Comparison of ENCODE assay signal across 25 cellular contexts in the genomic region with DNA sequence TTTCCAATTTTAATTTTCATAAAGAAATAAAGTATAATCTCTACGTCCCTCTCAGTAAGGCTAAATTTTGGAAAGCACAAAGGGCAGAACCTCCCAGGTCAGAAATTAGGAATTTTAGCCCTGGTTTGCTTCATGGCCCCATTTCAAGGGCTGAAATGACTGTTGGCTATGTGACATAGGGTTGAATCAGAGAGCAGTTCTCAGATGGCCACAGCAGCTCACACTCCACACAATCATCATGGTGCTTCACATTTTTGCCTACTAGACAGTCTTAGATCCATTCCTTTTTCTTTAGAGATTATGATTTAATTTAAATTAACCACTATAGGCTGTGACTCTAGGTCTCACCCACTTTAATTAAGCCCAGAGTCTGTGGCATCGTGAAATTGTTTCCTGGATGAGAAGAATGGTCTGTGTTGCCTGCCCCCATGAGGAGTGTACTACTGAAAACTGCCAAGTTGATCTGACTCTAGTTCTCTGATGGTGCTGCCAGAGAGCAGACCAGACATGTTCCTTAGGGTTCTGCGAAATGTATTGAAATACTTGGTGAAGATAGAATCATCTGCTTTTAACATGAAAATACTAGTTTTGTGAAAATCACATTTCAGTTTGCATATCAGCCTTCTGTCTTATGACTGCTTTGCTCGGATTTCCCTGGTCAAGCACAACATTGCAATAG. TPM values are rescaled to one million over a fixed set of nuclear protein-coding genes. Genes with fewer than 3 reads are reported as not detected.
A peak's percentile ranks its signal among the peaks of the same experiment; 100 is the strongest.
DNase-seq lines count a peak whose midpoint lies in the region; ATAC-seq, FAIRE-seq and TF ChIP-seq lines count a peak whose summit lies in the region.
"Had no signal": no experiment of that assay in that cellular context is flagged by ENCODE, and none has a peak within 500 bp of the region (broad histone marks: within the 10 kb centered on the region; RNA-seq: fewer than 3 reads in every experiment).

No MANE protein-coding gene starts in this region.

- TF ChIP-seq CTCF in HepG2 (CRISPR knock-in tag; IDR thresholded peaks at IDR 0.05) (no peak), right lobe of liver (IDR thresholded peaks at IDR 0.05) (no peak), VCaP (conservative IDR thresholded peaks at IDR 0.05) (no peak), osteoblast (IDR thresholded peaks at IDR 0.05; ENCODE audit: extremely low read depth, low read depth, low read length) (no peak)

- in situ Hi-C loops in HepG2 (cut with HindIII; ENCODE audit: extremely low pct_ligation_motif_present, low pct_unique_long_range_greater_than_20kb): no loop called here

- H3K9me3 Mint-ChIP-seq in activated T-cell treated with anti-CD3 and anti-CD28 coated beads, Interleukin-2, amount 50 U/mL, for 24 hours: no peaks in the 10 kb centered on the region
- H3K9me3 Mint-ChIP-seq: CD4-positive, alpha-beta T cell; CD8-positive, alpha-beta memory T cell; GM23338; H9 had no signal

- TF ChIP-seq EP300 in HepG2 (IDR thresholded peaks at IDR 0.05; ENCODE audit: low read depth in 2 of 2, low read length in 2 of 2): no peak
- TF ChIP-seq EP300 in HepG2 (CRISPR knock-in tag; IDR thresholded peaks at IDR 0.05; ENCODE audit: borderline replicate concordance): no peak

- CTCF ChIA-PET in HepG2 (lab: Yijun Ruan, JAX; ENCODE audit: low intra/inter-chr PET ratio, low total read pairs): no interaction called here

- H3K79me2 ChIP-seq in HepG2 (ENCODE audit: insufficient read depth, low read length) (no peaks in the 10 kb centered on the region), osteoblast (ENCODE audit: insufficient read depth, low read length) (no peaks in the 10 kb centered on the region)

- intact Hi-C loops in HepG2 (cut with micrococcal nuclease; ENCODE audit: unreplicated experiment) (no loop called here), right lobe of liver (cut with DNase I) (no loop called here), aorta (cut with DNase I) (no loop called here)

- no TSS peak for BruUV-seq in HepG2 (replicated peaks; lab: Mats Ljungman, UMichigan)

- POLR2A ChIA-PET in HepG2 (lab: Yijun Ruan, JAX): no interaction called here

- H3K9me3 ChIP-seq in HepG2 (ENCODE audit: low read length) (no peaks in the 10 kb centered on the region), right lobe of liver (no peaks in the 10 kb centered on the region), osteoblast (ENCODE audit: low read depth, low read length) (no peaks in the 10 kb centered on the region), aorta (ENCODE audit: control insufficient read depth, low read length) (no peaks in the 10 kb centered on the region)

- 97% methylated on average over 4 of the region's 4 CpGs for WGBS in HepG2 (ENCODE audit: low lambda C conversion rate)
- WGBS in right lobe of liver (ENCODE audit: insufficient coverage, low coverage, low lambda C conversion rate, missing lambda C conversion rate): 90% methylated on average over 4 of the region's 4 CpGs
- 92 to 93% methylated on average over 4 of the region's 4 CpGs for WGBS in aorta, 2 donors

- TF ChIP-seq POLR2A in HepG2 (IDR thresholded peaks at IDR 0.05; ENCODE audit: insufficient read depth in 1 of 2, low read depth in 2 of 2, low read length in 2 of 2): no peak
- no peak for TF ChIP-seq POLR2A in right lobe of liver (IDR thresholded peaks at IDR 0.05)

- no peak overlapping the region for H3K4me2 ChIP-seq in HepG2 (ENCODE audit: low read depth, low read length)
- H3K4me2 ChIP-seq in osteoblast (ENCODE audit: insufficient read depth, low read length): no peak overlapping the region
- H3K4me2 ChIP-seq: BLaER1, GM23338 had no signal

- TF ChIP-seq RAD21 in HepG2 (CRISPR knock-in tag; IDR thresholded peaks at IDR 0.05): no peak

- ATAC-seq in HepG2 (no peak), right lobe of liver (no peak), aorta (ENCODE audit: low FRiP score) (peak; percentile 50), GM18868 (IDR thresholded peaks at IDR 0.05; ENCODE audit: unreplicated experiment) (no peak), HG03159 (IDR thresholded peaks at IDR 0.05; ENCODE audit: unreplicated experiment) (no peak)
- ATAC-seq: GM23338, HCT116 had no signal

- H3K36me3 Mint-ChIP-seq in activated T-cell treated with anti-CD3 and anti-CD28 coated beads, Interleukin-2, amount 50 U/mL, for 24 hours (ENCODE audit: low read depth): peaks cover 76% of the 10 kb centered on the region

- H2AFZ ChIP-seq in HepG2 (ENCODE audit: low read length) (no peak overlapping the region), osteoblast (ENCODE audit: low read length) (no peak overlapping the region)
- H2AFZ ChIP-seq: GM23338 had no signal

- peaks cover 2 to 19% of the 10 kb centered on the region in 2 experiments; a peak in 3 of 5 replicates for H3K36me3 ChIP-seq in HepG2 (replicated peaks in 1 of 2; ENCODE audit: control insufficient read depth in 1 of 2, insufficient read depth in 2 of 2, low read length in 2 of 2)
- H3K36me3 ChIP-seq in right lobe of liver: peaks cover 0 to 16% (median 2%) of the 10 kb centered on the region in 4 donors
- H3K36me3 ChIP-seq in osteoblast (ENCODE audit: insufficient read depth, low read length): peaks cover 6% of the 10 kb centered on the region
- peaks cover 0 to 13% of the 10 kb centered on the region in 2 donors for H3K36me3 ChIP-seq in aorta (ENCODE audit: control insufficient read depth in 1 of 2, insufficient read depth in 2 of 2, low read length in 1 of 2)

- H3K27me3 Mint-ChIP-seq in activated T-cell treated with anti-CD3 and anti-CD28 coated beads, Interleukin-2, amount 50 U/mL, for 24 hours: no peaks in the 10 kb centered on the region
- H3K27me3 Mint-ChIP-seq: B cell; CD4-positive, alpha-beta T cell; CD8-positive, alpha-beta memory T cell had no signal

- no peak overlapping the region for H3K27ac ChIP-seq in HepG2 (ENCODE audit: extremely low read length, insufficient read depth, low read length)
- H3K27ac ChIP-seq in right lobe of liver: no peak overlapping the region
- 0 out of 2 replicates have a peak overlapping the region, but pooled peaks have one; percentile 1 for H3K27ac ChIP-seq in VCaP
- H3K27ac ChIP-seq in osteoblast (ENCODE audit: low read depth, low read length): no peak overlapping the region
- H3K27ac ChIP-seq in aorta (ENCODE audit: low read depth in 1 of 2, low read length in 2 of 2): no peak overlapping the region
- H3K27ac ChIP-seq: 22Rv1, BLaER1, C4-2B had no signal

- FAIRE-seq in HepG2 (lab: Jason Lieb, UNC): no peak
- FAIRE-seq: A204.1, D721Med, GM12891, GM18507 had no signal

- no peak overlapping the region for H3K27ac Mint-ChIP-seq in activated T-cell treated with anti-CD3 and anti-CD28 coated beads, Interleukin-2, amount 50 U/mL, for 24 hours
- H3K27ac Mint-ChIP-seq: B cell; CD4-positive, alpha-beta T cell; CD8-positive, alpha-beta memory T cell; GM23338 had no signal

- H3K4me3 Mint-ChIP-seq in activated T-cell treated with anti-CD3 and anti-CD28 coated beads, Interleukin-2, amount 50 U/mL, for 24 hours: no peak overlapping the region
- H3K4me3 Mint-ChIP-seq: B cell; CD4-positive, alpha-beta T cell; CD8-positive, alpha-beta memory T cell; GM23338; H9 had no signal

- H3K4me3 ChIP-seq in HepG2 (replicated peaks in 1 of 3; ENCODE audit: insufficient read depth in 1 of 3, low read depth in 2 of 3, low read length in 3 of 3) (no peak overlapping the region), right lobe of liver (no peak overlapping the region), osteoblast (ENCODE audit: insufficient read depth, low read length) (no peak overlapping the region), aorta (ENCODE audit: low read length in 2 of 2) (no peak overlapping the region)
- H3K4me3 ChIP-seq: BLaER1, GM23338 had no signal

- DNase-seq in HepG2 (ENCODE audit: low spot score) (no peak), right lobe of liver (no peak), osteoblast (ENCODE audit: insufficient read length, low spot score, missing footprints) (peak; percentile 29), aorta (no peak)
- DNase-seq in activated T-cell treated with anti-CD3 and anti-CD28 coated beads, Interleukin-2, amount 50 U/mL, for 24 hours: no peak
- DNase-seq: CD4-positive, alpha-beta T cell; CD8-positive, alpha-beta memory T cell; DMS 273 treated with DMSO at 0.1 percent for 48 hours; DMS79; EL; GF-D8; H9 had no signal

- no peaks in the 10 kb centered on the region for H3K4me1 Mint-ChIP-seq in activated T-cell treated with anti-CD3 and anti-CD28 coated beads, Interleukin-2, amount 50 U/mL, for 24 hours (ENCODE audit: low read depth)
- H3K4me1 Mint-ChIP-seq: B cell; CD8-positive, alpha-beta memory T cell had no signal

- H3K27me3 ChIP-seq in HepG2 (ENCODE audit: control insufficient read depth in 1 of 2, insufficient read depth in 2 of 2, low read length in 2 of 2) (no peaks in the 10 kb centered on the region), right lobe of liver (no peaks in the 10 kb centered on the region), osteoblast (ENCODE audit: insufficient read depth, low read length) (no peaks in the 10 kb centered on the region), aorta (ENCODE audit: control insufficient read depth in 1 of 2, insufficient read depth in 2 of 2, low read length in 1 of 2) (no peaks in the 10 kb centered on the region)
- H3K27me3 ChIP-seq: BLaER1 had no signal

- H4K20me1 ChIP-seq in HepG2 (ENCODE audit: insufficient read depth, low read length) (no peaks in the 10 kb centered on the region), osteoblast (ENCODE audit: insufficient read depth, low read length) (no peaks in the 10 kb centered on the region)
- H4K20me1 ChIP-seq: BLaER1 had no signal

- H3K9ac ChIP-seq in HepG2 (ENCODE audit: insufficient read depth, low read depth, low read length): no peak overlapping the region
- H3K9ac ChIP-seq: BLaER1 had no signal

- no peaks in the 10 kb centered on the region for H3K4me1 ChIP-seq in HepG2 (ENCODE audit: insufficient read depth, low read length)
- H3K4me1 ChIP-seq in right lobe of liver: no peaks in the 10 kb centered on the region
- H3K4me1 ChIP-seq in osteoblast (ENCODE audit: insufficient read depth, low read length): peaks cover 11% of the 10 kb centered on the region
- no peaks in the 10 kb centered on the region for H3K4me1 ChIP-seq in aorta (ENCODE audit: control insufficient read depth in 1 of 2, insufficient read depth in 2 of 2, low read length in 2 of 2)

RNA-seq across cellular contexts. Expression of a gene that starts 57.4 kb away (rescaled TPM):
- total RNA-seq in HepG2 (2016; rRNA removed; fragmentation: Illumina TruSeq; extraction: Trizol): 147 and 234 TPM in 2 replicates
- 53.1 and 56.4 TPM in 2 replicates for total RNA-seq in HepG2 (2016; cell fraction: cytosol; rRNA removed; fragmentation: Illumina TruSeq; extraction: Trizol; ENCODE audit: low read depth)
- 146 and 243 TPM in 2 replicates for total RNA-seq in HepG2 (2016; cell fraction: insoluble cytoplasmic fraction; rRNA removed; fragmentation: Illumina TruSeq; extraction: Trizol)
- total RNA-seq in HepG2 (2016; cell fraction: membrane; rRNA removed; fragmentation: Illumina TruSeq; extraction: Trizol): 92.1 and 96.2 TPM in 2 replicates
- 70.0 and 78.0 TPM in 2 replicates for total RNA-seq in HepG2 (2016; cell fraction: nucleus; rRNA removed; fragmentation: Illumina TruSeq; extraction: Trizol)
- 87.5 and 118 TPM in 2 replicates for polyA plus RNA-seq in HepG2 (2011; rRNA removed)
- 51.7 and 73.6 TPM in 2 replicates for polyA plus RNA-seq in HepG2 (2011; cell fraction: cytosol; rRNA removed)
- 20.7 and 24.8 TPM in 2 replicates for polyA plus RNA-seq in HepG2 (2011; cell fraction: nucleus; rRNA removed)
- polyA plus RNA-seq in HepG2 (2012): 124 and 156 TPM in 2 replicates
- 62.3 and 69.2 TPM in 2 replicates for polyA plus RNA-seq in HepG2 (2016; cell fraction: cytosol; fragmentation: Illumina TruSeq; extraction: Trizol; ENCODE audit: low read depth)
- polyA plus RNA-seq in HepG2 (2016; cell fraction: insoluble cytoplasmic fraction; fragmentation: Illumina TruSeq; extraction: Trizol; ENCODE audit: low read depth): 282 and 300 TPM in 2 replicates
- 93.3 and 95.7 TPM in 2 replicates for polyA plus RNA-seq in HepG2 (2016; cell fraction: membrane; fragmentation: Illumina TruSeq; extraction: Trizol; ENCODE audit: low read depth)
- polyA plus RNA-seq in HepG2 (2016; cell fraction: nucleus; fragmentation: Illumina TruSeq; extraction: Trizol; ENCODE audit: insufficient read depth, low read depth): 102 and 106 TPM in 2 replicates
- polyA minus RNA-seq in HepG2 (2011; rRNA and poly(A)+ RNA removed; ENCODE audit: low replicate concordance): 20.2 and 23.9 TPM in 2 replicates
- polyA minus RNA-seq in HepG2 (2011; cell fraction: cytosol; rRNA and poly(A)+ RNA removed): 58.6 and 65.4 TPM in 2 replicates
- polyA minus RNA-seq in HepG2 (2011; cell fraction: nucleus; rRNA and poly(A)+ RNA removed): 33.9 and 53.6 TPM in 2 replicates
- total RNA-seq in right lobe of liver: 10 to 100 TPM; 69.8 to 90.6 (median 85.4) TPM
- total RNA-seq in osteoblast: 130 and 141 TPM in 2 replicates
- total RNA-seq in aorta: 100 to 1,000 TPM; 113 to 127 TPM
- polyA plus RNA-seq in aorta: 100 to 1,000 TPM; 167 to 223 TPM
